In genomic region chr10:110485541-110485940, GRCh38 we compare ENCODE assay signal across 14 cellular contexts. TPM values are rescaled to one million over a fixed set of nuclear protein-coding genes. Genes with fewer than 3 reads are reported as not detected.
A peak's percentile ranks its signal among the peaks of the same experiment; 100 is the strongest.
DNase-seq lines count a peak whose midpoint lies in the region; ATAC-seq and TF ChIP-seq lines count a peak whose summit lies in the region.
"Had no signal": no experiment of that assay in that cellular context is flagged by ENCODE, and none has a peak within 500 bp of the region (broad histone marks: within the 10 kb centered on the region; RNA-seq: fewer than 3 reads in every experiment).

No MANE protein-coding gene starts in this region.

- H3K4me1 ChIP-seq in HEK293 (ENCODE audit: control insufficient read depth, insufficient read depth, low read length) = peaks cover 14% of the 10 kb centered on the region
- H3K4me1 ChIP-seq in RWPE2 (ENCODE audit: insufficient read depth, poor library complexity, severe bottlenecking) = peaks cover 29% of the 10 kb centered on the region
- no peaks in the 10 kb centered on the region for H3K4me1 ChIP-seq in CD8-positive, alpha-beta T cell (ENCODE audit: insufficient read depth, low read length)

- no peak overlapping the region for H3K4me3 Mint-ChIP-seq in neural crest cell
- no peak overlapping the region for H3K4me3 Mint-ChIP-seq in CD8-positive, alpha-beta T cell

- H3K9me3 Mint-ChIP-seq in neural crest cell = no peaks in the 10 kb centered on the region
- H3K9me3 Mint-ChIP-seq in CD8-positive, alpha-beta T cell = no peaks in the 10 kb centered on the region

- H3K4me1 Mint-ChIP-seq in neural crest cell = peaks cover 12% of the 10 kb centered on the region
- peaks cover 5% of the 10 kb centered on the region for H3K4me1 Mint-ChIP-seq in CD8-positive, alpha-beta T cell (ENCODE audit: low read depth)

- POLR2A ChIA-PET in HEK293 (lab: Yijun Ruan, JAX) = no interaction called here
- POLR2A ChIA-PET in CD8-positive, alpha-beta T cell (lab: Charles Lee) = no interaction called here

- ATAC-seq in RWPE2 (ENCODE audit: low read depth) = peak; percentile 46; the same call in 2 of the 3 replicates
- ATAC-seq in CD8-positive, alpha-beta T cell = no peak
- ATAC-seq: GM12878, HCT116 had no signal

- intact Hi-C loops in CD8-positive, alpha-beta T cell (cut with DNase I, micrococcal nuclease) = no loop called here

- no peaks in the 10 kb centered on the region for H3K27me3 ChIP-seq in RWPE2 (ENCODE audit: insufficient read depth, poor library complexity, severe bottlenecking)
- no peaks in the 10 kb centered on the region for H3K27me3 ChIP-seq in CD8-positive, alpha-beta T cell (ENCODE audit: insufficient read depth, low read length)

- H3K9me3 ChIP-seq in HEK293 (ENCODE audit: control insufficient read depth, insufficient read depth, low read depth, low read length) (no peaks in the 10 kb centered on the region), RWPE2 (ENCODE audit: severe bottlenecking) (no peaks in the 10 kb centered on the region)
- no peaks in the 10 kb centered on the region for H3K9me3 ChIP-seq in CD8-positive, alpha-beta T cell (ENCODE audit: low read length)
- H3K9me3 ChIP-seq: BLaER1 had no signal

- DNase-seq in RWPE2 (ENCODE audit: low spot score) (no peak), epithelial cell of esophagus (ENCODE audit: low read depth) (peak; percentile 58), neural crest cell (ENCODE audit: low read depth, low spot score) (no peak), 8988T (no peak), SW480 (ENCODE audit: low spot score) (no peak)
- DNase-seq in CD8-positive, alpha-beta T cell = no peak
- DNase-seq: AML-193, DMS 273 treated with DMSO at 0.1 percent for 48 hours, GM23248 had no signal

- CTCF ChIA-PET in HEK293 (lab: Yijun Ruan, JAX) = interaction anchor here (1.3 to 1.4 kb wide), 2 partner anchors 61 to 175 kb away, joined by 3 read pairs; no protein-coding TSS in a partner anchor
- CTCF ChIA-PET in CD8-positive, alpha-beta T cell (lab: Charles Lee) = no interaction called here

- no peaks in the 10 kb centered on the region for H3K36me3 Mint-ChIP-seq in neural crest cell (ENCODE audit: low read depth)
- no peaks in the 10 kb centered on the region for H3K36me3 Mint-ChIP-seq in CD8-positive, alpha-beta T cell

- no peak overlapping the region for H3K27ac ChIP-seq in HEK293 (ENCODE audit: extremely low read depth, low read depth, low read length)
- peak overlapping the region; percentile 74 for H3K27ac ChIP-seq in RWPE2 (ENCODE audit: poor library complexity, severe bottlenecking)
- no peak overlapping the region for H3K27ac ChIP-seq in CD8-positive, alpha-beta T cell (ENCODE audit: low read depth, low read length)
- H3K27ac ChIP-seq: BLaER1, GM23248, HL-60 had no signal

- H3K4me3 ChIP-seq in HEK293 (ENCODE audit: low read depth, low read length) (no peak overlapping the region), RWPE2 (ENCODE audit: severe bottlenecking) (no peak overlapping the region), epithelial cell of esophagus (ENCODE audit: low read length) (no peak overlapping the region)
- no peak overlapping the region for H3K4me3 ChIP-seq in CD8-positive, alpha-beta T cell (ENCODE audit: low read depth, low read length)
- H3K4me3 ChIP-seq: BLaER1, GM12878, GM23248 had no signal

- no peaks in the 10 kb centered on the region for H3K27me3 Mint-ChIP-seq in neural crest cell (ENCODE audit: low read depth)
- peaks cover 19% of the 10 kb centered on the region for H3K27me3 Mint-ChIP-seq in CD8-positive, alpha-beta T cell (ENCODE audit: low read depth)

- H3K36me3 ChIP-seq in HEK293 (ENCODE audit: control insufficient read depth in 2 of 2, insufficient read depth in 1 of 2, low read length in 2 of 2) (no peaks in the 10 kb centered on the region), RWPE2 (ENCODE audit: low read depth) (no peaks in the 10 kb centered on the region)
- no peaks in the 10 kb centered on the region for H3K36me3 ChIP-seq in CD8-positive, alpha-beta T cell (ENCODE audit: insufficient read depth, low read length)
- H3K36me3 ChIP-seq: BLaER1 had no signal

- TF ChIP-seq CTCF in HEK293 (tag by site-specific recombination; IDR thresholded peaks at IDR 0.05) (no peak), RWPE2 (IDR thresholded peaks at IDR 0.05; ENCODE audit: poor library complexity, severe bottlenecking) (no peak), epithelial cell of esophagus (IDR thresholded peaks at IDR 0.05; ENCODE audit: insufficient read depth, low read depth, low read length, missing control alignments) (no peak), neural crest cell (conservative IDR thresholded peaks at IDR 0.05) (no peak)
- no peak for TF ChIP-seq CTCF in CD8-positive, alpha-beta T cell (IDR thresholded peaks at IDR 0.05)

- peak overlapping the region; percentile 19 for H3K27ac Mint-ChIP-seq in neural crest cell (ENCODE audit: unreplicated experiment)
- H3K27ac Mint-ChIP-seq in CD8-positive, alpha-beta T cell = no peak overlapping the region

TF ChIP-seq in HEK293, 187 proteins besides CTCF, POLR2A, EP300 and RAD21:
- TF ChIP-seq ZNF292 (tag by site-specific recombination; IDR thresholded peaks at IDR 0.05; ENCODE audit: borderline replicate concordance, low read depth) = no peak
- 0 out of 2 replicates have a peak, but pooled peaks have one; percentile 60 for TF ChIP-seq ZNF449 (tag by site-specific recombination; IDR thresholded peaks at IDR 0.05)

RNA-seq across cellular contexts. Expression of gene DUSP5, which starts 12.2 kb away (rescaled TPM):
- 2.4 and 2.5 TPM in 2 replicates for total RNA-seq in neural crest cell
- 10 to 100 TPM; 69.8 TPM for total RNA-seq in CD8-positive, alpha-beta T cell

Comparison
In these comparisons a context has a peak if more than half of its experiments do, and no peak if none do; other contexts are left out.
1. RNA of gene DUSP5, which starts 12.2 kb away (total RNA-seq): 69.8 TPM in CD8-positive, alpha-beta T cell; 2.4 to 2.5 TPM in neural crest cell; every median in the first group is over 10 times any median in the second.